In genomic region chr17:46109603-46110189, GRCh38 we compare ENCODE assay signal across 2 cellular contexts.
A peak's percentile ranks its signal among the peaks of the same experiment; 100 is the strongest.
TF ChIP-seq lines count a peak whose summit lies in the region.

No MANE protein-coding gene starts in this region.

TF ChIP-seq in GM12891, 5 proteins besides CTCF, POLR2A, EP300 and RAD21:
- no peak for TF ChIP-seq SPI1 (IDR thresholded peaks at IDR 0.05; ENCODE audit: low read depth, low read length)
- TF ChIP-seq TAF1 (IDR thresholded peaks at IDR 0.05; ENCODE audit: low read depth, low read length), result no peak
- TF ChIP-seq POU2F2 (IDR thresholded peaks at IDR 0.05; ENCODE audit: low read depth, low read length), result no peak
- no peak for TF ChIP-seq PAX5 (IDR thresholded peaks at IDR 0.05; ENCODE audit: insufficient read depth, low read length, severe bottlenecking)
- no peak for TF ChIP-seq POLR2AphosphoS5 (IDR thresholded peaks at IDR 0.05; ENCODE audit: low read depth, low read length)

TF ChIP-seq in GM12878, 131 proteins besides CTCF, POLR2A, EP300 and RAD21:
- no peak for TF ChIP-seq SMAD1 (IDR thresholded peaks at IDR 0.05; ENCODE audit: low read depth, partially characterized antibody)
- TF ChIP-seq SMARCA5 (IDR thresholded peaks at IDR 0.05), result no peak
- TF ChIP-seq, protein P1, sequence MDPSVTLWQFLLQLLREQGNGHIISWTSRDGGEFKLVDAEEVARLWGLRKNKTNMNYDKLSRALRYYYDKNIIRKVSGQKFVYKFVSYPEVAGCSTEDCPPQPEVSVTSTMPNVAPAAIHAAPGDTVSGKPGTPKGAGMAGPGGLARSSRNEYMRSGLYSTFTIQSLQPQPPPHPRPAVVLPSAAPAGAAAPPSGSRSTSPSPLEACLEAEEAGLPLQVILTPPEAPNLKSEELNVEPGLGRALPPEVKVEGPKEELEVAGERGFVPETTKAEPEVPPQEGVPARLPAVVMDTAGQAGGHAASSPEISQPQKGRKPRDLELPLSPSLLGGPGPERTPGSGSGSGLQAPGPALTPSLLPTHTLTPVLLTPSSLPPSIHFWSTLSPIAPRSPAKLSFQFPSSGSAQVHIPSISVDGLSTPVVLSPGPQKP (IDR thresholded peaks at IDR 0.05; ENCODE audit: low read depth, low read length), result 0 out of 2 replicates have a peak, but pooled peaks have one; percentile 29
TF ChIP-seq in GM12878: peak in this region for 1.
